ENCODE assay signal across 8 cellular contexts in the genomic region with DNA sequence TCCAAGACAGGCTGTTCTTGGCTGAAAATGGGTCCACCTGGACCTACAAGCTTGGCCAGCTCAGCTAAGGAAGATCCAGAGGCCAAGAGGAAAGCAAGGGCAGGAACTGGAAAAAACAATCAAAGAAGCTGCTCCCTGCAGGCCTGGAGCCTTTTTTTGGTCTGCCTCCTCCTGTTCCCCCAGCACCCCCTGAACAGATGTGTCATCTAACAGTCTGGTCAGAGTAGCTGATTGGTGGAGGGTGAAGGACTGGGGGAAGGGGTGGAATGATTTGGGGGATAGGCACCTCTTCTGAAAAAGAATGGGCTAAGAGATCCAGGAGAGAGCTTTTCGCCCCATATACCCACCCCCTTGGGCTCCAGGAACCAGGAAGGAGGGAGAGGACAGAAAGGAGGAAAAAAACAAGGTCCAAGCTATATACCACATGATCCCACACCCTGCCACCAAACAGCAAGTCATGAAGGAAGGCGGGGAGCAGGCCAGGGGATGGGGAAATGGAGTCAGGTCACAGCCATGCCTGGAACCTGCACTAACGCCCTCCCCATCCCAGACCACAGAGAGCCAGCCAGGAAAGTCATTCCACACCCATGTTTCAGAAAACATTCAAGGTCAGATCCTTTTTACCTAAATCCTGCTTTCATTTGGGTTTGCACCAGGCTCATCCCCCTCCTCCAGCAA. TPM values are rescaled to one million over a fixed set of nuclear protein-coding genes. Genes with fewer than 3 reads are reported as not detected.
A peak's percentile ranks its signal among the peaks of the same experiment; 100 is the strongest.
DNase-seq lines count a peak whose midpoint lies in the region; ATAC-seq and TF ChIP-seq lines count a peak whose summit lies in the region.

No MANE protein-coding gene starts in this region.

- H3K9ac ChIP-seq in HUES48 (ENCODE audit: low read depth, low read length) (no peak overlapping the region), muscle layer of colon (ENCODE audit: low read length) (no peak overlapping the region)

- CTCF ChIA-PET in AG04449 (lab: Yijun Ruan, JAX) = interaction anchor here (0.8 to 11.3 kb wide), 10 partner anchors 9 to 224 kb away, joined by 3 to 85 read pairs (median 5); partner anchors contain the start of gene SPR

- H3K36me3 ChIP-seq in HUES48 (ENCODE audit: control insufficient read depth, insufficient read depth, low read length) (no peaks in the 10 kb centered on the region), muscle layer of colon (ENCODE audit: insufficient read depth, low read length) (no peaks in the 10 kb centered on the region)

- DNase-seq in AG04449 (ENCODE audit: low read depth, low spot score) (no peak), dermis blood vessel endothelial cell (peak; percentile 30), NCI-H1436 (lab: John Stamatoyannopoulos, UW) (no peak), T1000 (lab: John Stamatoyannopoulos, UW) (no peak)

- ATAC-seq in HG03139 (IDR thresholded peaks at IDR 0.05; ENCODE audit: unreplicated experiment) (no peak), GM21576 (IDR thresholded peaks at IDR 0.05; ENCODE audit: unreplicated experiment) (no peak)

- no peaks in the 10 kb centered on the region for H3K9me3 ChIP-seq in HUES48 (ENCODE audit: control insufficient read depth, insufficient read depth, low read length)
- H3K9me3 ChIP-seq in muscle layer of colon (ENCODE audit: low read length) = no peaks in the 10 kb centered on the region

- H3K4me1 ChIP-seq in HUES48 (ENCODE audit: control insufficient read depth, insufficient read depth, low read length) (peaks cover 15% of the 10 kb centered on the region), muscle layer of colon (ENCODE audit: insufficient read depth, low read length) (peaks cover 31% of the 10 kb centered on the region)

- no peak for TF ChIP-seq CTCF in AG04449 (IDR thresholded peaks at IDR 0.05; ENCODE audit: insufficient read depth, low read length, missing control alignments)

- H3K27ac ChIP-seq in HUES48 (ENCODE audit: low read depth, low read length) (peak overlapping the region; percentile 26), muscle layer of colon (ENCODE audit: low read depth, low read length) (peak overlapping the region; percentile 7)

- POLR2A ChIA-PET in AG04449 (lab: Yijun Ruan, JAX) = interaction anchor here (1.0 to 1.7 kb wide), 2 partner anchors 19 to 22 kb away, joined by 3 to 5 read pairs; no protein-coding TSS in a partner anchor

- H3K4me3 ChIP-seq in AG04449 (ENCODE audit: low read depth, low read length) (peak overlapping the region; percentile 83), HUES48 (ENCODE audit: low read depth, low read length) (peak overlapping the region; percentile 80; the same call in 1 of the 2 replicates), muscle layer of colon (ENCODE audit: low read depth in 1 of 2, low read length in 2 of 2) (peak overlapping the region; percentile 66 to 90)

- H3K27me3 ChIP-seq in HUES48 (ENCODE audit: control insufficient read depth, insufficient read depth, low read length) = peaks cover 11% of the 10 kb centered on the region
- H3K27me3 ChIP-seq in muscle layer of colon (ENCODE audit: control insufficient read depth in 1 of 2, insufficient read depth in 2 of 2, low read length in 2 of 2) = no peaks in the 10 kb centered on the region

RNA-seq across cellular contexts. Expression of gene RAB11FIP5, which starts 2.0 kb away (rescaled TPM):
- total RNA-seq in dermis blood vessel endothelial cell = 66.0 and 103 TPM in 2 replicates

RNA-seq across cellular contexts. Expression of gene SFXN5, which starts 39.2 kb away (rescaled TPM):
- total RNA-seq in dermis blood vessel endothelial cell = 16.3 and 16.5 TPM in 2 replicates
